ENCODE assay signal across 8 cellular contexts in the genomic region with DNA sequence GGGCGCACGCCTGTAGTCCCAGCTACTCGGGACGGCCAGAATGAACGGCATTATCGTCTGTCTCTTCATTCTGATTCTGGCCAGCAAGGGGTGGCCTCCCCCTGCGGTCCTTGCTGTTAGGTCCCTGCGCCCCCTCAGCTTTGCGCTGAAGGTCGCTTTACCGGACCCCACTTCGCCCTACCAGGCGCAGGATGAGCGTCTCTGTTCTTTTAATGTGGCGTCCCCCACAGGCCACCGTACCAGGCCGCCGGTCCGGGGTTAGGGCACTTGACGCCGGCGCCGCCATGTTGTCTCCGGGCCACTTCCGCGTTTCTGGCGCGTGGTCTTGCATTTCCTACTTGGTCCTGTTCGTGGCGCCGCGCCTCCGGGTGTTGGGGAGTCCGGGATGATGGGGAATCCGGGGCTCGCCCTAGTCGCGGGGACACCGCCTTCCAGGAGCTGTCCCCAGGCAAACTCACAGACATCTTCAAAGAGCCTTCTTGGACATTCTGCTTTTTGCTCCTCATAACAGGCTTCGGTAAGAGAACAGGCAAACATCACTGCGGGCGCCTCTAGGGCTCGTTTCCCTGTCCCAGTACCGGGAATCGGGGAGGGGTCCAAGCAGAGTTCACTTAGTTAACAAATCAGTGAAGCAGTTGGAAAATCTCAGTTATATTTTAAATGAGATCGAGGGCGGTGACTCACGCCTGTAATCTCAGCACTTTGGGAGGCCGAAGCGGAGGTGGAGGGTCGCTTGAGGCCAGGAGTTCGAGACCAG. TPM values are rescaled to one million over a fixed set of nuclear protein-coding genes. Genes with fewer than 3 reads are reported as not detected.
DNase-seq lines count a peak whose midpoint lies in the region; ATAC-seq lines count a peak whose summit lies in the region.

No MANE protein-coding gene starts in this region.

- no peaks in the 10 kb centered on the region for H3K27me3 Mint-ChIP-seq in activated T-cell treated with anti-CD3 and anti-CD28 coated beads, Interleukin-2, amount 50 U/mL, for 24 hours

- peaks cover 11% of the 10 kb centered on the region for H3K36me3 Mint-ChIP-seq in activated T-cell treated with anti-CD3 and anti-CD28 coated beads, Interleukin-2, amount 50 U/mL, for 24 hours (ENCODE audit: low read depth)

- H3K9ac ChIP-seq in mucosa of stomach (ENCODE audit: low read length), result peak overlapping the region; percentile 74

- H3K27ac Mint-ChIP-seq in activated T-cell treated with anti-CD3 and anti-CD28 coated beads, Interleukin-2, amount 50 U/mL, for 24 hours, result peak overlapping the region; percentile 99

- H3K4me3 Mint-ChIP-seq in activated T-cell treated with anti-CD3 and anti-CD28 coated beads, Interleukin-2, amount 50 U/mL, for 24 hours, result peak overlapping the region; percentile 95

- H3K4me1 ChIP-seq in esophagus (ENCODE audit: control insufficient read depth in 2 of 2, insufficient read depth in 2 of 2, low read length in 1 of 2) (no peaks in the 10 kb centered on the region), mucosa of stomach (ENCODE audit: control insufficient read depth, insufficient read depth, low read length) (peaks cover 12% of the 10 kb centered on the region)

- H3K27ac ChIP-seq in esophagus (ENCODE audit: low read depth in 2 of 2, low read length in 1 of 2), result peak overlapping the region; percentile 80 to 89

- H3K36me3 ChIP-seq in esophagus (ENCODE audit: control insufficient read depth in 2 of 2, insufficient read depth in 2 of 2, low read length in 1 of 2) (no peaks in the 10 kb centered on the region), mucosa of stomach (ENCODE audit: control insufficient read depth, insufficient read depth, low read length) (no peaks in the 10 kb centered on the region)

- H3K4me1 Mint-ChIP-seq in activated T-cell treated with anti-CD3 and anti-CD28 coated beads, Interleukin-2, amount 50 U/mL, for 24 hours (ENCODE audit: low read depth), result peaks cover 22% of the 10 kb centered on the region

- DNase-seq in DMS53 treated with DMSO at 0.1 percent for 48 hours (lab: John Stamatoyannopoulos, UW; ENCODE audit: unreplicated experiment), result peak; percentile 97
- peak; percentile 91 for DNase-seq in Jurkat, Clone E6-1 (ENCODE audit: low read depth, low spot score)
- peak; percentile 39 for DNase-seq in OCI-M2 (lab: John Stamatoyannopoulos, UW; ENCODE audit: unreplicated experiment)
- DNase-seq in activated T-cell treated with anti-CD3 and anti-CD28 coated beads, Interleukin-2, amount 50 U/mL, for 24 hours, result peak; percentile 96
- DNase-seq in stimulated activated CD8-positive, alpha-beta memory T cell treated with anti-CD3 and anti-CD28 coated beads, Interleukin-4, amount 100 ng/mL, for 48 hours, result peak; percentile 96

- 2% methylated on average over 52 of the region's 52 CpGs for WGBS in esophagus, 2 donors

- peak; percentile 89 for ATAC-seq in GM21717 (IDR thresholded peaks at IDR 0.05; ENCODE audit: unreplicated experiment)

- H3K4me3 ChIP-seq in Jurkat, Clone E6-1 (ENCODE audit: low read length), result peak overlapping the region; percentile 83
- peak overlapping the region; percentile 61 to 65 for H3K4me3 ChIP-seq in esophagus (ENCODE audit: low read depth in 1 of 2, low read length in 2 of 2)
- peak overlapping the region; percentile 81 for H3K4me3 ChIP-seq in mucosa of stomach (ENCODE audit: low read length)

- H3K9me3 ChIP-seq in esophagus (ENCODE audit: control insufficient read depth in 2 of 2, insufficient read depth in 1 of 2, low read depth in 1 of 2, low read length in 1 of 2) (no peaks in the 10 kb centered on the region), mucosa of stomach (ENCODE audit: control insufficient read depth, low read length) (no peaks in the 10 kb centered on the region)

- H3K27me3 ChIP-seq in esophagus (ENCODE audit: control insufficient read depth in 1 of 2, insufficient read depth in 2 of 2, low read length in 2 of 2) (no peaks in the 10 kb centered on the region), mucosa of stomach (ENCODE audit: control insufficient read depth, insufficient read depth, low read length) (no peaks in the 10 kb centered on the region)

- no peaks in the 10 kb centered on the region for H3K9me3 Mint-ChIP-seq in activated T-cell treated with anti-CD3 and anti-CD28 coated beads, Interleukin-2, amount 50 U/mL, for 24 hours

RNA-seq across cellular contexts. Expression of gene NARS1, which starts 8.5 kb away (rescaled TPM):
- 169 TPM for polyA plus RNA-seq in Jurkat, Clone E6-1 (2012; ENCODE audit: insufficient read depth, insufficient read length)
- 10 to 100 TPM; 65.3 to 74.8 TPM for polyA plus RNA-seq in esophagus

RNA-seq across cellular contexts. Expression of gene FECH, which starts 43.7 kb away (rescaled TPM):
- polyA plus RNA-seq in Jurkat, Clone E6-1 (2012; ENCODE audit: insufficient read depth, insufficient read length), result 59.7 TPM
- polyA plus RNA-seq in esophagus, result 1 to 10 TPM; 3.4 to 9.2 TPM

Comparison
In these comparisons a context has a peak if more than half of its experiments do, and no peak if none do; other contexts are left out.
1. Peak in every context shown above with its lines: DNase-seq, ATAC-seq, H3K4me3 ChIP-seq and H3K27ac ChIP-seq.
2. DNase-seq: peak in every context shown above with its lines; median percentile 97 in DMS53 treated with DMSO at 0.1 percent for 48 hours; 96 in activated T-cell treated with anti-CD3 and anti-CD28 coated beads, Interleukin-2, amount 50 U/mL, for 24 hours; 96 in stimulated activated CD8-positive, alpha-beta memory T cell treated with anti-CD3 and anti-CD28 coated beads, Interleukin-4, amount 100 ng/mL, for 48 hours; 91 in Jurkat, Clone E6-1; 39 in OCI-M2.